In the genomic region with DNA sequence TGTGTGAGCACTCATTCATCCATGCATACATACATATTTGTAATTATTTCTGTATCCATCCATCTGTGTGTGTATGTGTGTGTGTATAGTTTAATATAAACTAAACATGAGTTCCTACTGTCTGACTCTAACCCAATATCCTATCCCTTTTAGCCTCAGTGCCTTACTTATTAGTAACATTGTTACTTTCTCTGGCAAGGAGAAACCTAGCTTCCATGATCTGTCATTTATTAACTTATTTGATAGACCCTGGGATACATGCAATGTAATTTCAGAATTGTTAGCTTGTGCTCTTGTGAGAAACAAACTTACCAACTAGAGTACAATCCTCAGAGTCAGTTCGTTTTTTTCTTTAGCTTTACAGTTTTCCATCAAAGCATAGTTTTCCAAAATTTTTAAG, we compare ENCODE assay signal across 30 cellular contexts. TPM values are rescaled to one million over a fixed set of nuclear protein-coding genes. Genes with fewer than 3 reads are reported as not detected.
"Had no signal": no experiment of that assay in that cellular context is flagged by ENCODE, and none has a peak within 500 bp of the region (broad histone marks: within the 10 kb centered on the region; RNA-seq: fewer than 3 reads in every experiment).

No MANE protein-coding gene starts in this region.

- H3K27ac Mint-ChIP-seq: activated B cell treated with CpG ODN at 0.5 μM for 24 hours; activated CD8-positive, alpha-beta T cell treated with anti-CD3 and anti-CD28 coated beads for 36 hours; activated naive CD4-positive, alpha-beta T cell treated with anti-CD3 and anti-CD28 coated beads, Interleukin-2, amount 10 ng/mL, durations not matched to agents 7 days and 5 days; activated naive CD4-positive, alpha-beta T cell treated with anti-CD3 and anti-CD28 coated beads, Interleukin-2, amount 50 U/mL, for 72 hours; activated naive CD8-positive, alpha-beta T cell treated with anti-CD3 and anti-CD28 coated beads, Interleukin-2, amount 10 ng/mL, durations not matched to agents 7 days and 5 days; activated T-cell treated with anti-CD3 and anti-CD28 coated beads, Interleukin-2, amount 50 U/mL, for 24 hours; activated T-cell treated with anti-CD3 and anti-CD28 coated beads, Interleukin-2, amount 50 U/mL, for 72 hours; brain; T-helper 17 cell; T-helper 2 cell treated with Interferon-gamma antibody and Interleukin-4, amounts not matched to agents 5 μg/mL and 100 μg/mL, for 36 hours had no signal

- ATAC-seq: activated CD4-positive, CD25-positive, alpha-beta regulatory T cell treated with anti-CD3 and anti-CD28 coated beads, Interleukin-2, amount 50 U/mL, for 24 hours; activated CD8-positive, alpha-beta T cell treated with anti-CD3 and anti-CD28 coated beads for 36 hours; activated naive CD4-positive, alpha-beta T cell treated with anti-CD3 and anti-CD28 coated beads, Interleukin-2, amount 50 U/mL, for 72 hours; activated T-cell treated with anti-CD3 and anti-CD28 coated beads, Interleukin-2, amount 50 U/mL, for 72 hours; gastroesophageal sphincter; T-helper 17 cell had no signal

- DNase-seq: activated B cell treated with CpG ODN at 0.5 μM for 24 hours; activated CD4-positive, alpha-beta T cell treated with anti-CD3 and anti-CD28 coated beads for 48 hours; activated CD4-positive, alpha-beta T cell treated with anti-CD3 and anti-CD28 coated beads, Interleukin-2, amount 50 U/mL, for 1 hour; activated CD4-positive, alpha-beta T cell treated with anti-CD3 and anti-CD28 coated beads, Interleukin-2, amount 50 U/mL, for 48 hours; activated CD8-positive, alpha-beta memory T cell treated with anti-CD3 and anti-CD28 coated beads, Interleukin-2, amount 50 U/mL, for 48 hours; activated CD8-positive, alpha-beta T cell treated with anti-CD3 and anti-CD28 coated beads for 36 hours; activated gamma-delta T cell; activated naive CD4-positive, alpha-beta T cell; activated naive CD4-positive, alpha-beta T cell treated with anti-CD3 and anti-CD28 coated beads, Interleukin-2, amount 10 ng/mL, durations not matched to agents 7 days and 5 days; activated naive CD8-positive, alpha-beta T cell treated with anti-CD3 and anti-CD28 coated beads, Interleukin-2, amount 10 ng/mL, durations not matched to agents 7 days and 5 days; activated T-cell treated with anti-CD3 and anti-CD28 coated beads for 4 hours; activated T-cell treated with anti-CD3 and anti-CD28 coated beads, Interleukin-2, amount 50 U/mL, for 24 hours; activated T-cell treated with anti-CD3 and anti-CD28 coated beads, Interleukin-2, amount 50 U/mL, for 72 hours; central memory CD4-positive, alpha-beta T cell; cerebellar nuclear complex; colonic mucosa; effector CD8-positive, alpha-beta T cell; esophagus squamous epithelium; foreskin melanocyte; T-helper 1 cell; T-helper 17 cell; T1000; WERI-Rb-1 had no signal

- H3K9me3 Mint-ChIP-seq: activated B cell treated with CpG ODN at 0.5 μM for 24 hours; activated CD8-positive, alpha-beta T cell treated with anti-CD3 and anti-CD28 coated beads for 36 hours; activated naive CD4-positive, alpha-beta T cell treated with anti-CD3 and anti-CD28 coated beads, Interleukin-2, amount 10 ng/mL, durations not matched to agents 7 days and 5 days; activated naive CD4-positive, alpha-beta T cell treated with anti-CD3 and anti-CD28 coated beads, Interleukin-2, amount 50 U/mL, for 72 hours; activated naive CD8-positive, alpha-beta T cell treated with anti-CD3 and anti-CD28 coated beads, Interleukin-2, amount 10 ng/mL, durations not matched to agents 7 days and 5 days; activated T-cell treated with anti-CD3 and anti-CD28 coated beads, Interleukin-2, amount 50 U/mL, for 24 hours; activated T-cell treated with anti-CD3 and anti-CD28 coated beads, Interleukin-2, amount 50 U/mL, for 72 hours; T-helper 2 cell treated with Interferon-gamma antibody and Interleukin-4, amounts not matched to agents 5 μg/mL and 100 μg/mL, for 36 hours had no signal

- H3K4me3 Mint-ChIP-seq: activated B cell treated with CpG ODN at 0.5 μM for 24 hours; activated CD8-positive, alpha-beta T cell treated with anti-CD3 and anti-CD28 coated beads for 36 hours; activated naive CD4-positive, alpha-beta T cell treated with anti-CD3 and anti-CD28 coated beads, Interleukin-2, amount 10 ng/mL, durations not matched to agents 7 days and 5 days; activated naive CD8-positive, alpha-beta T cell treated with anti-CD3 and anti-CD28 coated beads, Interleukin-2, amount 10 ng/mL, durations not matched to agents 7 days and 5 days; activated T-cell treated with anti-CD3 and anti-CD28 coated beads, Interleukin-2, amount 50 U/mL, for 24 hours; activated T-cell treated with anti-CD3 and anti-CD28 coated beads, Interleukin-2, amount 50 U/mL, for 72 hours; brain; T-helper 17 cell; T-helper 2 cell treated with Interferon-gamma antibody and Interleukin-4, amounts not matched to agents 5 μg/mL and 100 μg/mL, for 36 hours had no signal

- FAIRE-seq: endometrium, endothelial cell of umbilical vein had no signal

- H3K36me3 Mint-ChIP-seq: activated naive CD4-positive, alpha-beta T cell treated with anti-CD3 and anti-CD28 coated beads, Interleukin-2, amount 10 ng/mL, durations not matched to agents 7 days and 5 days; activated naive CD4-positive, alpha-beta T cell treated with anti-CD3 and anti-CD28 coated beads, Interleukin-2, amount 50 U/mL, for 72 hours; activated naive CD8-positive, alpha-beta T cell treated with anti-CD3 and anti-CD28 coated beads, Interleukin-2, amount 10 ng/mL, durations not matched to agents 7 days and 5 days; brain had no signal

- H3K4me1 Mint-ChIP-seq: activated B cell treated with CpG ODN at 0.5 μM for 24 hours; activated naive CD4-positive, alpha-beta T cell treated with anti-CD3 and anti-CD28 coated beads, Interleukin-2, amount 10 ng/mL, durations not matched to agents 7 days and 5 days; activated naive CD8-positive, alpha-beta T cell treated with anti-CD3 and anti-CD28 coated beads, Interleukin-2, amount 10 ng/mL, durations not matched to agents 7 days and 5 days; brain; T-helper 17 cell had no signal

RNA-seq across cellular contexts. Expression of gene WSCD1, which starts 58.9 kb away (rescaled TPM):
- total RNA-seq: activated B cell treated with CpG ODN at 0.5 μM for 24 hours; activated naive CD8-positive, alpha-beta T cell treated with anti-CD3 and anti-CD28 coated beads, Interleukin-2, amount 10 ng/mL, durations not matched to agents 7 days and 5 days had no signal
